28 cellular contexts compared by ENCODE assay signal in genomic region chr9:95120781-95121370, GRCh38.
A peak's percentile ranks its signal among the peaks of the same experiment; 100 is the strongest.
DNase-seq lines count a peak whose midpoint lies in the region; FAIRE-seq and TF ChIP-seq lines count a peak whose summit lies in the region.
"Had no signal": no experiment of that assay in that cellular context is flagged by ENCODE, and none has a peak within 500 bp of the region (broad histone marks: within the 10 kb centered on the region; RNA-seq: fewer than 3 reads in every experiment).

No MANE protein-coding gene starts in this region.

- H3K79me1 ChIP-seq in mesenchymal stem cell (replicated peaks; ENCODE audit: low read length, poor library complexity, severe bottlenecking), result no peaks in the 10 kb centered on the region

- H3K27ac Mint-ChIP-seq in T-helper 2 cell treated with Interferon-gamma antibody and Interleukin-4, amounts not matched to agents 5 μg/mL and 100 μg/mL, for 36 hours, result peak overlapping the region; percentile 45
- peak overlapping the region; percentile 9 for H3K27ac Mint-ChIP-seq in astrocyte (ENCODE audit: unreplicated experiment)
- peak overlapping the region; percentile 21 for H3K27ac Mint-ChIP-seq in type B pancreatic cell
- H3K27ac Mint-ChIP-seq: B cell; CD8-positive, alpha-beta T cell had no signal

- H3K4me3 Mint-ChIP-seq in T-helper 2 cell treated with Interferon-gamma antibody and Interleukin-4, amounts not matched to agents 5 μg/mL and 100 μg/mL, for 36 hours, result no peak overlapping the region
- no peak overlapping the region for H3K4me3 Mint-ChIP-seq in astrocyte (ENCODE audit: unreplicated experiment)
- no peak overlapping the region for H3K4me3 Mint-ChIP-seq in type B pancreatic cell
- H3K4me3 Mint-ChIP-seq: B cell; CD8-positive, alpha-beta T cell; H9 had no signal

- no peak overlapping the region for H2BK120ac ChIP-seq in mesenchymal stem cell (ENCODE audit: low read depth, low read length)

- no peak overlapping the region for H2AK5ac ChIP-seq in mesenchymal stem cell (ENCODE audit: low read length, severe bottlenecking)

- no peaks in the 10 kb centered on the region for H3K36me3 Mint-ChIP-seq in T-helper 2 cell treated with Interferon-gamma antibody and Interleukin-4, amounts not matched to agents 5 μg/mL and 100 μg/mL, for 36 hours (ENCODE audit: low read depth)
- H3K36me3 Mint-ChIP-seq in astrocyte (ENCODE audit: low read depth, unreplicated experiment) (no peaks in the 10 kb centered on the region), type B pancreatic cell (peaks cover 7% of the 10 kb centered on the region)

- H3K27me3 Mint-ChIP-seq in T-helper 2 cell treated with Interferon-gamma antibody and Interleukin-4, amounts not matched to agents 5 μg/mL and 100 μg/mL, for 36 hours (ENCODE audit: low read depth), result no peaks in the 10 kb centered on the region
- H3K27me3 Mint-ChIP-seq in astrocyte (ENCODE audit: low read depth, unreplicated experiment) (no peaks in the 10 kb centered on the region), type B pancreatic cell (no peaks in the 10 kb centered on the region)
- H3K27me3 Mint-ChIP-seq: B cell had no signal

- H3K27me3 ChIP-seq in astrocyte (ENCODE audit: insufficient read depth, low read length) (no peaks in the 10 kb centered on the region), mesenchymal stem cell (ENCODE audit: control insufficient read depth in 1 of 2, insufficient read depth in 1 of 2, low read length in 2 of 2) (no peaks in the 10 kb centered on the region)

- no peak overlapping the region for H2AFZ ChIP-seq in astrocyte (ENCODE audit: low read depth, low read length)
- no peak overlapping the region for H2AFZ ChIP-seq in mesenchymal stem cell (ENCODE audit: low read depth, low read length)
- H2AFZ ChIP-seq: GM23248 had no signal

- no peak overlapping the region for H2BK12ac ChIP-seq in mesenchymal stem cell (ENCODE audit: low read length in 2 of 2)

- H3K9me3 ChIP-seq in astrocyte (ENCODE audit: insufficient read depth, low read depth, low read length), result no peaks in the 10 kb centered on the region
- no peaks in the 10 kb centered on the region for H3K9me3 ChIP-seq in mesenchymal stem cell (ENCODE audit: control insufficient read depth, low read length)
- H3K9me3 ChIP-seq: Caco-2 had no signal

- no peak for TF ChIP-seq POLR2A in GM12891 (IDR thresholded peaks at IDR 0.05; ENCODE audit: low read depth, low read length)

- H3K4me2 ChIP-seq in astrocyte (ENCODE audit: low read length) (no peak overlapping the region), mesenchymal stem cell (ENCODE audit: low read length, poor library complexity, severe bottlenecking) (no peak overlapping the region)

- no peak overlapping the region for H3K23ac ChIP-seq in mesenchymal stem cell (ENCODE audit: low read length in 2 of 2)

- TF ChIP-seq CTCF in astrocyte (IDR thresholded peaks at IDR 0.05; ENCODE audit: insufficient read depth, low read depth, low read length) (no peak), type B pancreatic cell (conservative IDR thresholded peaks at IDR 0.05) (no peak)

- H3K36me3 ChIP-seq in astrocyte (ENCODE audit: insufficient read depth, low read length) (no peaks in the 10 kb centered on the region), mesenchymal stem cell (ENCODE audit: control insufficient read depth in 1 of 2, insufficient read depth in 2 of 2, low read depth in 1 of 2, low read length in 2 of 2) (peaks cover 0 to 3% of the 10 kb centered on the region in 2 experiments)

- no peaks in the 10 kb centered on the region for H3K4me1 Mint-ChIP-seq in T-helper 2 cell treated with Interferon-gamma antibody and Interleukin-4, amounts not matched to agents 5 μg/mL and 100 μg/mL, for 36 hours (ENCODE audit: low read depth)
- H3K4me1 Mint-ChIP-seq in astrocyte (ENCODE audit: low read depth, unreplicated experiment), result no peaks in the 10 kb centered on the region
- H3K4me1 Mint-ChIP-seq in type B pancreatic cell (ENCODE audit: unreplicated experiment), result peaks cover 38% of the 10 kb centered on the region
- H3K4me1 Mint-ChIP-seq: B cell had no signal

- no peak overlapping the region for H3K4me3 ChIP-seq in astrocyte (ENCODE audit: insufficient read depth, low read depth, low read length)
- no peak overlapping the region for H3K4me3 ChIP-seq in mesenchymal stem cell (ENCODE audit: insufficient read depth in 1 of 2, low read depth in 1 of 2, low read length in 2 of 2)
- H3K4me3 ChIP-seq: GM12878, GM23248, K562 had no signal

- H3K9ac ChIP-seq in astrocyte (ENCODE audit: low read length), result no peak overlapping the region
- no peak overlapping the region for H3K9ac ChIP-seq in mesenchymal stem cell (ENCODE audit: low read length)
- H3K9ac ChIP-seq: GM23248 had no signal

- H3K9me3 Mint-ChIP-seq in T-helper 2 cell treated with Interferon-gamma antibody and Interleukin-4, amounts not matched to agents 5 μg/mL and 100 μg/mL, for 36 hours, result no peaks in the 10 kb centered on the region
- H3K9me3 Mint-ChIP-seq in astrocyte (ENCODE audit: unreplicated experiment), result no peaks in the 10 kb centered on the region
- no peaks in the 10 kb centered on the region for H3K9me3 Mint-ChIP-seq in type B pancreatic cell
- H3K9me3 Mint-ChIP-seq: CD8-positive, alpha-beta T cell; H9 had no signal

- no peak overlapping the region for H4K91ac ChIP-seq in mesenchymal stem cell (ENCODE audit: low read length)

- H2BK5ac ChIP-seq in mesenchymal stem cell (ENCODE audit: low read depth, low read length, poor library complexity, severe bottlenecking), result no peak overlapping the region

- H3K4ac ChIP-seq in mesenchymal stem cell (ENCODE audit: low read depth in 1 of 2, low read length in 2 of 2), result no peak overlapping the region

- no peak overlapping the region for H3K14ac ChIP-seq in mesenchymal stem cell (ENCODE audit: low read length in 2 of 2)

- H3K79me2 ChIP-seq in astrocyte (ENCODE audit: insufficient read depth, low read length), result no peaks in the 10 kb centered on the region

- H3K27ac ChIP-seq in astrocyte (ENCODE audit: low read depth, low read length), result no peak overlapping the region
- no peak overlapping the region for H3K27ac ChIP-seq in mesenchymal stem cell (ENCODE audit: low read length, poor library complexity, severe bottlenecking)
- H3K27ac ChIP-seq: 22Rv1, C4-2B, GM23248 had no signal

- no peaks in the 10 kb centered on the region for H4K20me1 ChIP-seq in astrocyte (ENCODE audit: insufficient read depth, low read length)

- DNase-seq in T-helper 2 cell treated with Interferon-gamma antibody and Interleukin-4, amounts not matched to agents 5 μg/mL and 100 μg/mL, for 36 hours (ENCODE audit: low spot score), result no peak
- DNase-seq in T-helper 2 cell, result no peak
- DNase-seq in astrocyte (ENCODE audit: low read depth), result no peak
- DNase-seq in mesenchymal stem cell, result no peak
- DNase-seq in type B pancreatic cell (ENCODE audit: extremely low spot score, unreplicated experiment), result no peak
- no peak for DNase-seq in GM12891 (ENCODE audit: insufficient read length, low spot score)
- no peak for DNase-seq in activated CD8-positive, alpha-beta memory T cell treated with anti-CD3 and anti-CD28 coated beads, Interleukin-2, amount 50 U/mL, for 48 hours
- DNase-seq in NCI-H510A (lab: John Stamatoyannopoulos, UW), result no peak
- DNase-seq: Caco-2; CD8-positive, alpha-beta T cell; GDM1; GM23248; H9; Kasumi-1; NCI-H1092 treated with DMSO at 0.1 percent for 48 hours; NCI-H146; NCI-H1930; NCI-H2107; NCI-H524 treated with DMSO at 0.1 percent for 48 hours; NCI-H774 had no signal

- H3K4me1 ChIP-seq in astrocyte (ENCODE audit: insufficient read depth, low read length) (peaks cover 4% of the 10 kb centered on the region), mesenchymal stem cell (ENCODE audit: control insufficient read depth, insufficient read depth, low read depth, low read length) (no peaks in the 10 kb centered on the region)
- H3K4me1 ChIP-seq: Caco-2 had no signal

- no peak overlapping the region for H2BK15ac ChIP-seq in mesenchymal stem cell (ENCODE audit: low read depth, poor library complexity, severe bottlenecking)

- peak overlapping the region; percentile 32 for H4K8ac ChIP-seq in mesenchymal stem cell (ENCODE audit: low read length)

- H3K18ac ChIP-seq in mesenchymal stem cell (ENCODE audit: low read depth in 1 of 2, low read length in 2 of 2), result no peak overlapping the region

- FAIRE-seq in astrocyte (lab: Jason Lieb, UNC) (no peak), GM12891 (lab: Jason Lieb, UNC) (no peak)
- FAIRE-seq: GM12878, GM19239, HTR-8/SVneo, K562, RCC 7860 had no signal

TF ChIP-seq in GM12891, 5 proteins besides CTCF, POLR2A, EP300 and RAD21:
- TF ChIP-seq PAX5 (IDR thresholded peaks at IDR 0.05; ENCODE audit: insufficient read depth, low read length, severe bottlenecking), result no peak
- TF ChIP-seq POLR2AphosphoS5 (IDR thresholded peaks at IDR 0.05; ENCODE audit: low read depth, low read length), result no peak
- TF ChIP-seq POU2F2 (IDR thresholded peaks at IDR 0.05; ENCODE audit: low read depth, low read length), result no peak
- TF ChIP-seq SPI1 (IDR thresholded peaks at IDR 0.05; ENCODE audit: low read depth, low read length), result no peak
- TF ChIP-seq TAF1 (IDR thresholded peaks at IDR 0.05; ENCODE audit: low read depth, low read length), result no peak
